ENCODE assay signal across 8 cellular contexts in genomic region chr19:16075430-16076153, GRCh38. TPM values are rescaled to one million over a fixed set of nuclear protein-coding genes. Genes with fewer than 3 reads are reported as not detected.
DNase-seq lines count a peak whose midpoint lies in the region; ATAC-seq, FAIRE-seq and TF ChIP-seq lines count a peak whose summit lies in the region.

No MANE protein-coding gene starts in this region.

- POLR2A ChIA-PET in AG04449 (lab: Yijun Ruan, JAX): interaction anchor here (0.6 to 3.9 kb wide), 13 partner anchors 10 to 249 kb away, joined by 3 to 35 read pairs (median 4); partner anchors contain the start of genes FAM32A and KLF2

- no peaks in the 10 kb centered on the region for H3K9me3 ChIP-seq in HUES48 (ENCODE audit: control insufficient read depth, insufficient read depth, low read length)
- H3K9me3 ChIP-seq in mucosa of rectum (ENCODE audit: control insufficient read depth in 2 of 2, low read length in 2 of 2): no peaks in the 10 kb centered on the region

- peaks cover 12% of the 10 kb centered on the region for H3K36me3 ChIP-seq in HUES48 (ENCODE audit: control insufficient read depth, insufficient read depth, low read length)
- H3K36me3 ChIP-seq in bronchial epithelial cell (ENCODE audit: control insufficient read depth, insufficient read depth, low read length): peaks cover 13% of the 10 kb centered on the region
- peaks cover 0 to 3% of the 10 kb centered on the region in 2 donors for H3K36me3 ChIP-seq in mucosa of rectum (ENCODE audit: control insufficient read depth in 2 of 2, insufficient read depth in 2 of 2, low read length in 2 of 2)

- DNase-seq in AG04449 (ENCODE audit: low read depth, low spot score): no peak
- no peak for DNase-seq in bronchial epithelial cell (ENCODE audit: low read depth)
- no peak for DNase-seq in T-helper 9 cell
- no peak for DNase-seq in SW 1271 (lab: John Stamatoyannopoulos, UW)
- no peak for DNase-seq in left lobe of liver (ENCODE audit: low spot score)

- H3K9ac ChIP-seq in HUES48 (ENCODE audit: low read depth, low read length) (peak overlapping the region; percentile 93), mucosa of rectum (ENCODE audit: low read depth in 1 of 2, low read length in 2 of 2) (peak overlapping the region; percentile 83 to 97)

- TF ChIP-seq CTCF in AG04449 (IDR thresholded peaks at IDR 0.05; ENCODE audit: insufficient read depth, low read length, missing control alignments) (no peak), bronchial epithelial cell (IDR thresholded peaks at IDR 0.05; ENCODE audit: insufficient read depth, low read length, severe bottlenecking) (no peak)

- CTCF ChIA-PET in AG04449 (lab: Yijun Ruan, JAX): interaction anchor here (0.8 to 4.8 kb wide), 10 partner anchors 10 to 109 kb away, joined by 3 to 28 read pairs (median 4); no protein-coding TSS in a partner anchor

- H3K27ac ChIP-seq in HUES48 (ENCODE audit: low read depth, low read length): peak overlapping the region; percentile 98
- H3K27ac ChIP-seq in mucosa of rectum (ENCODE audit: low read depth in 2 of 2, low read length in 2 of 2): peak overlapping the region; percentile 98 to 99

- peak overlapping the region; percentile 64 for H3K4me3 ChIP-seq in AG04449 (ENCODE audit: low read depth, low read length)
- H3K4me3 ChIP-seq in HUES48 (ENCODE audit: low read depth, low read length): peak overlapping the region; percentile 91
- peak overlapping the region; percentile 73 for H3K4me3 ChIP-seq in bronchial epithelial cell (ENCODE audit: low read depth, low read length)
- peak overlapping the region; percentile 75 to 77 for H3K4me3 ChIP-seq in mucosa of rectum (ENCODE audit: low read length in 2 of 2)

- no peak for FAIRE-seq in bronchial epithelial cell (lab: Jason Lieb, UNC)

- H3K27me3 ChIP-seq in HUES48 (ENCODE audit: control insufficient read depth, insufficient read depth, low read length) (no peaks in the 10 kb centered on the region), bronchial epithelial cell (ENCODE audit: control insufficient read depth, insufficient read depth, low read length) (no peaks in the 10 kb centered on the region), mucosa of rectum (ENCODE audit: control insufficient read depth in 2 of 2, insufficient read depth in 2 of 2, low read length in 2 of 2) (no peaks in the 10 kb centered on the region)

- peaks cover 23% of the 10 kb centered on the region for H3K4me1 ChIP-seq in HUES48 (ENCODE audit: control insufficient read depth, insufficient read depth, low read length)
- H3K4me1 ChIP-seq in mucosa of rectum (ENCODE audit: control insufficient read depth in 2 of 2, insufficient read depth in 2 of 2, low read length in 2 of 2): peaks cover 40 to 51% of the 10 kb centered on the region in 2 donors

- no peak for ATAC-seq in GM21723 (IDR thresholded peaks at IDR 0.05; ENCODE audit: unreplicated experiment)
- ATAC-seq in left lobe of liver: no peak

RNA-seq across cellular contexts. Expression of gene TPM4, which starts 0.7 kb away (rescaled TPM):
- total RNA-seq in bronchial epithelial cell (235 and 395 TPM in 2 replicates), left lobe of liver (21.0 TPM)

RNA-seq across cellular contexts. Expression of gene RAB8A, which starts 36.1 kb away (rescaled TPM):
- total RNA-seq in bronchial epithelial cell: 76.6 and 99.2 TPM in 2 replicates
- 56.5 TPM for total RNA-seq in left lobe of liver

Comparison
In these comparisons a context has a peak if more than half of its experiments do, and no peak if none do; other contexts are left out.
1. RNA of gene TPM4, which starts 0.7 kb away (total RNA-seq): 235 to 395 TPM in bronchial epithelial cell; 21.0 TPM in left lobe of liver (single experiment); every median in the first group is over 10 times any median in the second.
2. Peak in every context shown above with its lines, with median percentiles within 50 percentile points of each other: H3K4me3 ChIP-seq.